In genomic region chr12:57765003-57765697, GRCh38 we compare ENCODE assay signal across 8 cellular contexts. TPM values are rescaled to one million over a fixed set of nuclear protein-coding genes. Genes with fewer than 3 reads are reported as not detected.
A peak's percentile ranks its signal among the peaks of the same experiment; 100 is the strongest.
DNase-seq lines count a peak whose midpoint lies in the region; ATAC-seq, FAIRE-seq and TF ChIP-seq lines count a peak whose summit lies in the region.

No MANE protein-coding gene starts in this region.

- H3K4me1 ChIP-seq in Caco-2: 0 out of 2 replicates have a peak, but pooled peaks cover 9% of the 10 kb centered on the region
- H3K4me1 ChIP-seq in MM.1S (ENCODE audit: low read length): peaks cover 6% of the 10 kb centered on the region; the same call in 1 of the 2 replicates
- peaks cover 6 to 8% (median 8%) of the 10 kb centered on the region in 3 donors for H3K4me1 ChIP-seq in pancreas
- peaks cover 0 to 13% of the 10 kb centered on the region in 2 donors for H3K4me1 ChIP-seq in uterus

- peak; percentile 55 for ATAC-seq in GM21360 (IDR thresholded peaks at IDR 0.05; ENCODE audit: unreplicated experiment)
- peak; percentile 51 to 74 (median 66) for ATAC-seq in pancreas
- no peak for ATAC-seq in HG03097 (IDR thresholded peaks at IDR 0.05; ENCODE audit: low FRiP score, unreplicated experiment)

- H3K36me3 ChIP-seq in Caco-2 (ENCODE audit: control insufficient read depth, insufficient read depth, low read length): no peaks in the 10 kb centered on the region
- no peaks in the 10 kb centered on the region; the same call in 1 of the 2 replicates for H3K36me3 ChIP-seq in MM.1S (replicated peaks; ENCODE audit: insufficient read depth, low read length)
- H3K36me3 ChIP-seq in pancreas: no peaks in the 10 kb centered on the region
- no peaks in the 10 kb centered on the region for H3K36me3 ChIP-seq in uterus

- no peaks in the 10 kb centered on the region for H3K27me3 Mint-ChIP-seq in Caco-2 (ENCODE audit: insufficient read depth, unreplicated experiment)

- H3K79me2 ChIP-seq in MM.1S (ENCODE audit: low read length): no peaks in the 10 kb centered on the region

- H3K4me1 Mint-ChIP-seq in Caco-2 (ENCODE audit: low read depth, unreplicated experiment): peaks cover 8% of the 10 kb centered on the region

- H3K27ac Mint-ChIP-seq in Caco-2 (ENCODE audit: unreplicated experiment): peak overlapping the region; percentile 20

- H3K27ac ChIP-seq in MM.1S (ENCODE audit: low read length) (no peak overlapping the region), pancreas (peak overlapping the region; percentile 52 to 70 (median 62)), uterus (no peak overlapping the region)

- H3K4me2 ChIP-seq in MM.1S (ENCODE audit: low read depth, low read length): peak overlapping the region; percentile 90

- peak overlapping the region; percentile 84 for H2AFZ ChIP-seq in MM.1S (ENCODE audit: low read length)

- no peak for TF ChIP-seq POLR2A in uterus (IDR thresholded peaks at IDR 0.05)

- no peaks in the 10 kb centered on the region for H4K20me1 ChIP-seq in MM.1S (ENCODE audit: insufficient read depth, low read length)

- no peak for FAIRE-seq in pancreas (lab: Jason Lieb, UNC)

- TSS peak; percentile 58 for BruUV-seq in Caco-2 (replicated peaks; lab: Mats Ljungman, UMichigan)

- CTCF ChIA-PET in Caco-2 (lab: Charles Lee): interaction anchor here (0.5 to 1.0 kb wide), 2 partner anchors 9 to 182 kb away, joined by 3 to 8 read pairs; no protein-coding TSS in a partner anchor

- intact Hi-C loops in Caco-2 (cut with micrococcal nuclease; ENCODE audit: unreplicated experiment) (no loop called here), pancreas (cut with DNase I) (no loop called here), uterus (cut with DNase I; ENCODE audit: low total_unique reads) (no loop called here)

- H3K4me3 ChIP-seq in Caco-2 (ENCODE audit: low read depth, low read length) (peak overlapping the region; percentile 57), MM.1S (ENCODE audit: low read length) (peak overlapping the region; percentile 60), fibroblast of pulmonary artery (replicated peaks; ENCODE audit: low read depth, low read length) (peak overlapping the region; percentile 29), pancreas (peak overlapping the region; percentile 23 to 56 (median 38)), uterus (no peak overlapping the region)

- peak overlapping the region; percentile 34; the same call in 1 of the 2 replicates for H3K9ac ChIP-seq in MM.1S (ENCODE audit: low read length)

- no peaks in the 10 kb centered on the region for H3K9me3 ChIP-seq in Caco-2
- H3K9me3 ChIP-seq in MM.1S (replicated peaks; ENCODE audit: insufficient read depth, low read length): no peaks in the 10 kb centered on the region
- no peaks in the 10 kb centered on the region for H3K9me3 ChIP-seq in pancreas
- H3K9me3 ChIP-seq in uterus: no peaks in the 10 kb centered on the region

- no peaks in the 10 kb centered on the region for H3F3A ChIP-seq in MM.1S (ENCODE audit: insufficient read depth, low read length)

- H3K36me3 Mint-ChIP-seq in Caco-2 (ENCODE audit: insufficient read depth, unreplicated experiment): peaks cover 9% of the 10 kb centered on the region

- no peaks in the 10 kb centered on the region for H3K27me3 ChIP-seq in Caco-2 (replicated peaks; ENCODE audit: control insufficient read depth, insufficient read depth, low read length)
- peaks cover 34% of the 10 kb centered on the region for H3K27me3 ChIP-seq in MM.1S (replicated peaks; ENCODE audit: insufficient read depth, low read length)
- H3K27me3 ChIP-seq in pancreas: no peaks in the 10 kb centered on the region
- peaks cover 24 to 26% of the 10 kb centered on the region in 2 donors for H3K27me3 ChIP-seq in uterus

- 1 to 2% methylated on average over 59 to 60 of the region's 60 CpGs for WGBS in pancreas, 2 donors

- DNase-seq in Caco-2 (peak; percentile 63 to 71), MM.1S (peak; percentile 21), activated T-cell treated with anti-CD3 and anti-CD28 coated beads for 48 hours (ENCODE audit: low read depth) (peak; percentile 62), fibroblast of pulmonary artery (ENCODE audit: low read depth) (peak; percentile 30), pancreas (peak in 5 of 6 donors; percentile 48 to 86 (median 58)), uterus (no peak)

- no peaks in the 10 kb centered on the region for H3K9me3 Mint-ChIP-seq in Caco-2 (ENCODE audit: unreplicated experiment)

- H3K9me2 ChIP-seq in MM.1S (replicated peaks; ENCODE audit: insufficient read depth, low read length): no peaks in the 10 kb centered on the region

- TF ChIP-seq CTCF in Caco-2 (IDR thresholded peaks at IDR 0.05; ENCODE audit: insufficient read depth in 1 of 2, low read depth in 1 of 2, low read length in 1 of 2, severe bottlenecking in 1 of 2, unreplicated experiment in 1 of 2) (peak; percentile 26 to 58), MM.1S (IDR thresholded peaks at IDR 0.05; ENCODE audit: low read length) (peak; percentile 50), fibroblast of pulmonary artery (IDR thresholded peaks at IDR 0.05; ENCODE audit: low read length, missing control alignments) (peak; percentile 31), pancreas (IDR thresholded peaks at IDR 0.05) (peak in 2 of 4 donors; percentile 8 to 12), uterus (IDR thresholded peaks at IDR 0.05) (peak in 1 of 4 experiments; percentile 12)

- H3K4me3 Mint-ChIP-seq in Caco-2 (ENCODE audit: unreplicated experiment): peak overlapping the region; percentile 90

- POLR2A ChIA-PET in Caco-2 (lab: Charles Lee): interaction anchor here (1.0 kb wide), 1 partner anchor 8 kb away, joined by 3 read pairs; no protein-coding TSS in a partner anchor

RNA-seq across cellular contexts. Expression of gene CYP27B1, which starts 1.7 kb away (rescaled TPM):
- total RNA-seq in Caco-2 (2022) (6.9 and 7.1 TPM in 2 replicates), pancreas (1 to 10 TPM; 2.1 to 5.8 (median 3.8) TPM), uterus (1 to 10 TPM in 1 of 4 donors, under 1 TPM in 1, not detected in 2; 0.28 to 1.2 TPM)
- 1 to 10 TPM; 1.6 to 3.3 TPM for polyA plus RNA-seq in pancreas

RNA-seq across cellular contexts. Expression of gene METTL1, which starts 6.8 kb away (rescaled TPM):
- total RNA-seq in Caco-2 (2022): 34.1 and 37.8 TPM in 2 replicates
- 10 to 100 TPM; 11.5 to 28.5 (median 15.9) TPM for total RNA-seq in pancreas
- 10 to 100 TPM; 43.3 to 55.9 TPM for polyA plus RNA-seq in pancreas
- 10 to 100 TPM in 3 of 4 donors, 1 to 10 TPM in 1; 5.1 to 22.4 (median 18.0) TPM for total RNA-seq in uterus

RNA-seq across cellular contexts. Expression of gene EEF1AKMT3, which starts 7.3 kb away (rescaled TPM):
- total RNA-seq in Caco-2 (2022): 5.0 and 6.7 TPM in 2 replicates
- 10 to 100 TPM in 5 of 6 donors, 1 to 10 TPM in 1; 9.3 to 20.8 (median 16.0) TPM for total RNA-seq in pancreas
- polyA plus RNA-seq in pancreas: 1 to 10 TPM; 3.7 to 7.2 TPM
- 10 to 100 TPM in 2 of 4 donors, 1 to 10 TPM in 2; 2.3 to 15.5 (median 11.5) TPM for total RNA-seq in uterus

RNA-seq across cellular contexts. Expression of gene MARCHF9, which starts 10.2 kb away (rescaled TPM):
- total RNA-seq in Caco-2 (2022) (11.0 and 12.0 TPM in 2 replicates), pancreas (10 to 100 TPM in 1 of 6 donors, 1 to 10 TPM in 5; 6.7 to 11.3 (median 7.6) TPM), uterus (1 to 10 TPM in 3 of 4 donors, not detected in 1; 5.1 to 7.6 (median 6.8) TPM)
- polyA plus RNA-seq in pancreas: 10 to 100 TPM; 17.2 to 32.5 TPM

RNA-seq across cellular contexts. Expression of gene CDK4, which starts 13.0 kb away (rescaled TPM):
- total RNA-seq in Caco-2 (2022): 205 and 210 TPM in 2 replicates
- 10 to 100 TPM; 30.6 to 48.5 (median 40.3) TPM for total RNA-seq in pancreas
- polyA plus RNA-seq in pancreas: 10 to 100 TPM; 26.7 to 43.4 TPM
- 100 to 1,000 TPM in 2 of 4 donors, 10 to 100 TPM in 2; 60.0 to 190 (median 110) TPM for total RNA-seq in uterus

Comparison
In these comparisons a context has a peak if more than half of its experiments do, and no peak if none do; other contexts are left out.
1. DNase-seq: peak in Caco-2 (2 of 2), MM.1S (single experiment), activated T-cell treated with anti-CD3 and anti-CD28 coated beads for 48 hours (single experiment), fibroblast of pulmonary artery (single experiment) and pancreas (5 of 6); none in uterus (0 of 2).
2. H3K4me3 ChIP-seq: peak in Caco-2 (single experiment), MM.1S (single experiment), fibroblast of pulmonary artery (single experiment) and pancreas (4 of 4); none in uterus (0 of 2).
3. H3K27ac ChIP-seq: peak in pancreas (4 of 4); none in MM.1S (single experiment) and uterus (0 of 2).